2 cellular contexts compared by ENCODE assay signal in the genomic region with DNA sequence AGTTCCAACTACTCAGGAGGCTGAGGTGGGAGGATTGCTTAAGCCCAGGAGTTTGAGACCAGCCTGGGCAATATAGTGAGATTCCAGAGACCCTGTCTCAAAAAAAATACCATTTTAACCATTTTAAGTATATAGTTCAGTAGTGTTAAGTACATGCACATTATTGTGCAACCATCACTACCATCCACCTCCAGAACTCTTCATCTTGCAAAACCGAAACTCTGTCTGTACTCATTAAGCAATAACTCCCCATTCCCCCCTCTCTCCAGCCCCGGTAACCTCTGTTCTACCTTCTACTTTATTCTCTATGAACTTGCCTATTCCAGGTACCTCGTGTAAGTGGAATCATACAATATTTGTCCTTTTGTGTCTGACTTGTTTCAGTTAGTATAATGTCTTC.
A peak's percentile ranks its signal among the peaks of the same experiment; 100 is the strongest.
TF ChIP-seq lines count a peak whose summit lies in the region.

No MANE protein-coding gene starts in this region.

TF ChIP-seq in IMR-90, 13 proteins besides CTCF, POLR2A, EP300 and RAD21:
- peak; percentile 74 for TF ChIP-seq CEBPB (IDR thresholded peaks at IDR 0.05; ENCODE audit: low read depth, low read length)
- TF ChIP-seq, protein P1, sequence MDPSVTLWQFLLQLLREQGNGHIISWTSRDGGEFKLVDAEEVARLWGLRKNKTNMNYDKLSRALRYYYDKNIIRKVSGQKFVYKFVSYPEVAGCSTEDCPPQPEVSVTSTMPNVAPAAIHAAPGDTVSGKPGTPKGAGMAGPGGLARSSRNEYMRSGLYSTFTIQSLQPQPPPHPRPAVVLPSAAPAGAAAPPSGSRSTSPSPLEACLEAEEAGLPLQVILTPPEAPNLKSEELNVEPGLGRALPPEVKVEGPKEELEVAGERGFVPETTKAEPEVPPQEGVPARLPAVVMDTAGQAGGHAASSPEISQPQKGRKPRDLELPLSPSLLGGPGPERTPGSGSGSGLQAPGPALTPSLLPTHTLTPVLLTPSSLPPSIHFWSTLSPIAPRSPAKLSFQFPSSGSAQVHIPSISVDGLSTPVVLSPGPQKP (IDR thresholded peaks at IDR 0.05; ENCODE audit: borderline replicate concordance, low read depth, low read length), result no peak
TF ChIP-seq in IMR-90: peak in this region for 1.

TF ChIP-seq in K562, 482 proteins besides CTCF, POLR2A, EP300 and RAD21:
- TF ChIP-seq CEBPB (tag; IDR thresholded peaks at IDR 0.05) (peak; percentile 69), CEBPG (CRISPR knock-in tag; IDR thresholded peaks at IDR 0.05) (no peak), CEBPG (tag; conservative IDR thresholded peaks at IDR 0.05 in 1 of 2, IDR thresholded peaks at IDR 0.05 in 1 of 2) (peak; percentile 50 to 76), TEAD1 (CRISPR knock-in tag; IDR thresholded peaks at IDR 0.05) (no peak)
TF ChIP-seq in K562: peak in this region for 2.
